Comparison of ENCODE assay signal across 8 cellular contexts in genomic region chr6:106325336-106326178, GRCh38. TPM values are rescaled to one million over a fixed set of nuclear protein-coding genes. Genes with fewer than 3 reads are reported as not detected.
DNase-seq lines count a peak whose midpoint lies in the region; FAIRE-seq and TF ChIP-seq lines count a peak whose summit lies in the region.

Gene ATG5 (minus strand): TSS chr6:106325760. CDS start chr6:106316208, 9,552 bp downstream.

- peak within 1 kb of the TSS; percentile 99 for H3K4me3 Mint-ChIP-seq in HFFc6
- peak within 1 kb of the TSS; percentile 98 for H3K4me3 Mint-ChIP-seq in activated naive CD4-positive, alpha-beta T cell treated with anti-CD3 and anti-CD28 coated beads, Interleukin-2, amount 10 ng/mL, durations not matched to agents 7 days and 5 days

- H3K9ac ChIP-seq in SK-N-MC (ENCODE audit: insufficient read length) (peak within 1 kb of the TSS; percentile 88), neuronal stem cell (ENCODE audit: low read depth, low read length, poor library complexity) (peak within 1 kb of the TSS; percentile 64)

- peak; percentile 84 for DNase-seq in GM04503 (ENCODE audit: low read depth)
- DNase-seq in HFFc6: peak; percentile 99
- peak; percentile 100 for DNase-seq in NB4 (ENCODE audit: low read depth)
- DNase-seq in SK-N-MC (ENCODE audit: low read depth, low spot score): peak; percentile 75
- peak; percentile 100 for DNase-seq in activated naive CD4-positive, alpha-beta T cell treated with anti-CD3 and anti-CD28 coated beads, Interleukin-2, amount 10 ng/mL, durations not matched to agents 7 days and 5 days
- DNase-seq in frontal cortex (ENCODE audit: low spot score in 2 of 2): peak; percentile 88 to 95
- peak; percentile 95 for DNase-seq in neuronal stem cell (ENCODE audit: low spot score)

- peak within 1 kb of the TSS; percentile 75 for H3K4me2 ChIP-seq in neuronal stem cell (ENCODE audit: insufficient read depth, low read length, poor library complexity, severe bottlenecking)

- H2AFZ ChIP-seq in neuronal stem cell (ENCODE audit: low read length): peak within 1 kb of the TSS; percentile 97

- peak within 1 kb of the TSS; percentile 85 for H3K27ac ChIP-seq in SK-N-MC
- peak within 1 kb of the TSS; percentile 92 for H3K27ac ChIP-seq in neuronal stem cell (replicated peaks; ENCODE audit: low read length)

- no peak within 1 kb of the TSS for H2AK5ac ChIP-seq in neuronal stem cell (ENCODE audit: low read depth, low read length)

- no peak within 1 kb of the TSS for H3K4ac ChIP-seq in neuronal stem cell (ENCODE audit: low read length)

- H3K4me1 Mint-ChIP-seq in HFFc6 (ENCODE audit: low read depth): peaks cover 27% of the 10 kb centered on the region
- H3K4me1 Mint-ChIP-seq in activated naive CD4-positive, alpha-beta T cell treated with anti-CD3 and anti-CD28 coated beads, Interleukin-2, amount 10 ng/mL, durations not matched to agents 7 days and 5 days: peaks cover 40% of the 10 kb centered on the region

- H3K14ac ChIP-seq in neuronal stem cell (ENCODE audit: low read length): peak within 1 kb of the TSS; percentile 25

- TF ChIP-seq CTCF in HFFc6 (IDR thresholded peaks at IDR 0.05) (no peak), NB4 (IDR thresholded peaks at IDR 0.05; ENCODE audit: low read depth, low read length) (no peak), subcutaneous adipose tissue (IDR thresholded peaks at IDR 0.05; ENCODE audit: low read depth) (no peak)

- H3K79me1 ChIP-seq in neuronal stem cell (ENCODE audit: low read depth, low read length): peaks cover 5% of the 10 kb centered on the region

- H3K4me1 ChIP-seq in neuronal stem cell (ENCODE audit: control insufficient read depth in 2 of 2, insufficient read depth in 1 of 2, low read depth in 1 of 2, low read length in 2 of 2): no peaks in the 10 kb centered on the region

- H3K27ac Mint-ChIP-seq in HFFc6: peak within 1 kb of the TSS; percentile 95
- H3K27ac Mint-ChIP-seq in activated naive CD4-positive, alpha-beta T cell treated with anti-CD3 and anti-CD28 coated beads, Interleukin-2, amount 10 ng/mL, durations not matched to agents 7 days and 5 days: peak within 1 kb of the TSS; percentile 97

- H2BK15ac ChIP-seq in neuronal stem cell (ENCODE audit: low read length): no peak within 1 kb of the TSS

- CTCF ChIA-PET in activated naive CD4-positive, alpha-beta T cell treated with anti-CD3 and anti-CD28 coated beads, Interleukin-2, amount 10 ng/mL, durations not matched to agents 7 days and 5 days (lab: Charles Lee): interaction anchor here (0.6 to 1.2 kb wide), 3 partner anchors 11 to 241 kb away, joined by 3 to 4 read pairs (median 4); no protein-coding TSS in a partner anchor

- H3K27me3 ChIP-seq in neuronal stem cell (ENCODE audit: control insufficient read depth in 3 of 3, insufficient read depth in 3 of 3, low read depth in 1 of 3, low read length in 3 of 3): peaks cover 0 to 21% (median 0%) of the 10 kb centered on the region in 3 experiments

- H2BK12ac ChIP-seq in neuronal stem cell (ENCODE audit: low read length): no peak within 1 kb of the TSS

- H4K8ac ChIP-seq in neuronal stem cell (ENCODE audit: low read depth, low read length): peak within 1 kb of the TSS; percentile 74

- H2BK5ac ChIP-seq in neuronal stem cell (ENCODE audit: low read length): peak within 1 kb of the TSS; percentile 71

- FAIRE-seq in frontal cortex (lab: Jason Lieb, UNC): no peak

- no CpG with 5 or more reads among the region's 56 CpGs for WGBS in neuronal stem cell (ENCODE audit: extremely low coverage in 2 of 2, insufficient read length in 2 of 2, insufficient replicate concordance in 1 of 2), 2 donors

- peak within 1 kb of the TSS; percentile 96 for H3K18ac ChIP-seq in neuronal stem cell (ENCODE audit: low read length)

- no peaks in the 10 kb centered on the region for H3K9me3 Mint-ChIP-seq in HFFc6
- no peaks in the 10 kb centered on the region for H3K9me3 Mint-ChIP-seq in activated naive CD4-positive, alpha-beta T cell treated with anti-CD3 and anti-CD28 coated beads, Interleukin-2, amount 10 ng/mL, durations not matched to agents 7 days and 5 days

- H3K36me3 Mint-ChIP-seq in HFFc6 (ENCODE audit: low read depth): no peaks in the 10 kb centered on the region; the same call in 1 of the 2 replicates
- peaks cover 10% of the 10 kb centered on the region for H3K36me3 Mint-ChIP-seq in activated naive CD4-positive, alpha-beta T cell treated with anti-CD3 and anti-CD28 coated beads, Interleukin-2, amount 10 ng/mL, durations not matched to agents 7 days and 5 days

- TF ChIP-seq POLR2A in NB4 (IDR thresholded peaks at IDR 0.05; ENCODE audit: extremely low read depth, insufficient read length): peak; percentile 77

- no peaks in the 10 kb centered on the region for H3K36me3 ChIP-seq in SK-N-MC (ENCODE audit: insufficient read depth, low read length)
- H3K36me3 ChIP-seq in neuronal stem cell (replicated peaks in 1 of 2; ENCODE audit: control insufficient read depth in 2 of 2, insufficient read depth in 2 of 2, low read length in 2 of 2): no peaks in the 10 kb centered on the region

- H3K27me3 Mint-ChIP-seq in HFFc6 (ENCODE audit: insufficient read depth): peaks cover 16% of the 10 kb centered on the region
- peaks cover 21% of the 10 kb centered on the region for H3K27me3 Mint-ChIP-seq in activated naive CD4-positive, alpha-beta T cell treated with anti-CD3 and anti-CD28 coated beads, Interleukin-2, amount 10 ng/mL, durations not matched to agents 7 days and 5 days

- no peak within 1 kb of the TSS for H2BK120ac ChIP-seq in neuronal stem cell (ENCODE audit: low read depth, low read length)

- H3K23ac ChIP-seq in neuronal stem cell (ENCODE audit: low read depth, low read length, poor library complexity): peak within 1 kb of the TSS; percentile 97

- peak within 1 kb of the TSS; percentile 84 for H3K4me3 ChIP-seq in NB4 (ENCODE audit: low read depth, low read length)
- H3K4me3 ChIP-seq in SK-N-MC: peak within 1 kb of the TSS; percentile 90
- H3K4me3 ChIP-seq in neuronal stem cell (ENCODE audit: low read length in 2 of 2): peak within 1 kb of the TSS; percentile 84 to 91

- H3K9me3 ChIP-seq in SK-N-MC (ENCODE audit: low read depth, low read length) (no peaks in the 10 kb centered on the region), neuronal stem cell (replicated peaks in 1 of 2; ENCODE audit: control insufficient read depth in 2 of 2, insufficient read depth in 1 of 2, low read depth in 1 of 2, low read length in 2 of 2) (no peaks in the 10 kb centered on the region)

- H4K91ac ChIP-seq in neuronal stem cell (ENCODE audit: low read depth, low read length, poor library complexity): no peak within 1 kb of the TSS

RNA-seq across cellular contexts. Expression of gene ATG5, which starts in this region (rescaled TPM):
- total RNA-seq in HFFc6 (2021; fragmentation: NEBNext Ultra II Directional; extraction: Animal tissue kit (Norgen Biotek cat#: 25700)): 10 to 100 TPM; 19.4 to 24.8 (median 21.5) TPM
- total RNA-seq in frontal cortex: 87.2 TPM
- polyA plus RNA-seq in neuronal stem cell (2013, experiment 1 of 2): 16.6 TPM
- polyA plus RNA-seq in neuronal stem cell (2013, experiment 2 of 2): 17.8 TPM
- 10 to 100 TPM; 35.6 to 43.3 (median 38.2) TPM for total RNA-seq in subcutaneous adipose tissue

Comparison
In these comparisons a context has a peak if more than half of its experiments do, and no peak if none do; other contexts are left out.
1. Peak in every context shown above with its lines: DNase-seq, H3K4me3 ChIP-seq and H3K27ac ChIP-seq.